ENCODE assay signal across 8 cellular contexts in genomic region chr16:2514333-2515179, GRCh38. TPM values are rescaled to one million over a fixed set of nuclear protein-coding genes. Genes with fewer than 3 reads are reported as not detected.
DNase-seq lines count a peak whose midpoint lies in the region; ATAC-seq and TF ChIP-seq lines count a peak whose summit lies in the region.

No MANE protein-coding gene starts in this region.

- H3K27me3 Mint-ChIP-seq in CD14-positive monocyte (ENCODE audit: low read depth in 3 of 3), result peaks cover 2 to 6% (median 6%) of the 10 kb centered on the region in 3 donors

- TF ChIP-seq CTCF in CD14-positive monocyte (IDR thresholded peaks at IDR 0.05) (no peak), ascending aorta (IDR thresholded peaks at IDR 0.05) (no peak), stomach (IDR thresholded peaks at IDR 0.05) (no peak)

- peak overlapping the region; percentile 76 for H3K4me2 ChIP-seq in Karpas-422 (ENCODE audit: low read depth, low read length, poor library complexity, severe bottlenecking)

- peak overlapping the region; percentile 70 for H3K27ac ChIP-seq in Karpas-422 (ENCODE audit: low read length)
- peak overlapping the region; percentile 96 to 97 for H3K27ac ChIP-seq in ascending aorta
- peak overlapping the region; percentile 96 to 99 (median 99) for H3K27ac ChIP-seq in stomach

- H3K9me3 ChIP-seq in Karpas-422 (ENCODE audit: low read length) (no peaks in the 10 kb centered on the region), ascending aorta (no peaks in the 10 kb centered on the region), stomach (no peaks in the 10 kb centered on the region)

- peaks cover 53% of the 10 kb centered on the region for H3K79me2 ChIP-seq in Karpas-422 (ENCODE audit: low read length)

- H3K27me3 ChIP-seq in Karpas-422 (ENCODE audit: low read length) (no peaks in the 10 kb centered on the region), ascending aorta (no peaks in the 10 kb centered on the region), stomach (no peaks in the 10 kb centered on the region)

- H3K4me1 ChIP-seq in Karpas-422 (ENCODE audit: low read length) (peaks cover 38% of the 10 kb centered on the region), ascending aorta (peaks cover 12 to 51% of the 10 kb centered on the region in 2 donors), stomach (peaks cover 64 to 82% (median 75%) of the 10 kb centered on the region in 4 donors)

- peak overlapping the region; percentile 98 to 99 for H3K4me3 Mint-ChIP-seq in CD14-positive monocyte

- no peak overlapping the region for H2AFZ ChIP-seq in Karpas-422 (ENCODE audit: low read length)

- no peak for TF ChIP-seq EP300 in stomach (IDR thresholded peaks at IDR 0.05)

- ATAC-seq in left colon, result peak; percentile 20
- no peak for ATAC-seq in GM19455 (IDR thresholded peaks at IDR 0.05; ENCODE audit: unreplicated experiment)

- H3K4me3 ChIP-seq in Karpas-422 (ENCODE audit: low read length), result peak overlapping the region; percentile 76
- H3K4me3 ChIP-seq in ascending aorta, result peak overlapping the region; percentile 81 to 98
- peak overlapping the region; percentile 67 to 100 (median 86) for H3K4me3 ChIP-seq in stomach

- H4K20me1 ChIP-seq in Karpas-422 (ENCODE audit: insufficient read depth, low read depth, low read length), result peaks cover 41% of the 10 kb centered on the region

- peaks cover 82% of the 10 kb centered on the region for H3K4me1 Mint-ChIP-seq in CD14-positive monocyte

- peak overlapping the region; percentile 99 to 100 (median 99) for H3K27ac Mint-ChIP-seq in CD14-positive monocyte

- intact Hi-C loops in CD14-positive monocyte (cut with micrococcal nuclease), result no loop called here
- intact Hi-C loops in ascending aorta (cut with DNase I), result loop anchor here (5.0 to 10.0 kb wide), 3 partner anchors 247 to 550 kb away; partner anchors contain the start of genes ELOB, RNF151, RNPS1 and RPS2
- intact Hi-C loops in left colon (cut with DNase I, micrococcal nuclease), result no loop called here
- intact Hi-C loops in stomach (cut with DNase I; ENCODE audit: low total_unique reads), result no loop called here

- peak; percentile 52 for DNase-seq in CD14-positive monocyte (ENCODE audit: low spot score)
- peak; percentile 62 for DNase-seq in Karpas-422
- DNase-seq in ascending aorta (ENCODE audit: low spot score in 2 of 2), result no peak
- DNase-seq in left colon, result peak in 1 of 2 donors; percentile 55
- DNase-seq in stomach, result peak; percentile 43
- no peak for DNase-seq in OCI-M2 (lab: John Stamatoyannopoulos, UW; ENCODE audit: unreplicated experiment)
- DNase-seq in Ammon's horn (ENCODE audit: low spot score), result no peak

- H3K9ac ChIP-seq in Karpas-422 (ENCODE audit: low read length), result peak overlapping the region; percentile 98

- TF ChIP-seq POLR2A in stomach (IDR thresholded peaks at IDR 0.05), result no peak

- peaks cover 30 to 41% of the 10 kb centered on the region in 2 donors for H3K36me3 Mint-ChIP-seq in CD14-positive monocyte

- no peaks in the 10 kb centered on the region for H3K9me2 ChIP-seq in Karpas-422 (replicated peaks; ENCODE audit: insufficient read depth, low read length)

- WGBS in stomach, 5 donors, result 0 to 1% (median 1%) methylated on average over 14 to 63 of the region's 63 CpGs

- H3K9me3 Mint-ChIP-seq in CD14-positive monocyte, result peaks cover 0 to 9% (median 0%) of the 10 kb centered on the region in 7 donors

- H3K36me3 ChIP-seq in Karpas-422 (ENCODE audit: insufficient read depth, low read length) (no peaks in the 10 kb centered on the region), ascending aorta (peaks cover 0 to 10% of the 10 kb centered on the region in 2 donors), stomach (peaks cover 0 to 14% (median 6%) of the 10 kb centered on the region in 4 donors)

RNA-seq across cellular contexts. Expression of gene ATP6V0C, which starts 0.8 kb away (rescaled TPM):
- polyA plus RNA-seq in CD14-positive monocyte (100 to 1,000 TPM; 176 to 187 TPM), stomach (100 to 1,000 TPM in 1 of 3 donors, 10 to 100 TPM in 2; 49.8 to 113 (median 82.3) TPM)
- total RNA-seq in Karpas-422 (2014; rRNA removed; shearing (Covaris generic); ENCODE audit: low replicate concordance), result 29.4 and 30.2 TPM in 2 replicates
- total RNA-seq in ascending aorta (91.9 TPM), left colon (100 to 1,000 TPM; 218 to 230 TPM), stomach (100 to 1,000 TPM in 2 of 5 donors, 10 to 100 TPM in 2, 1 to 10 TPM in 1; 8.1 to 169 (median 68.3) TPM)

RNA-seq across cellular contexts. Expression of gene AMDHD2, which starts 5.6 kb away (rescaled TPM):
- 1 to 10 TPM; 6.9 to 8.4 TPM for polyA plus RNA-seq in CD14-positive monocyte
- 22.7 and 51.7 TPM in 2 replicates for total RNA-seq in Karpas-422 (2014; rRNA removed; shearing (Covaris generic); ENCODE audit: low replicate concordance)
- 16.1 TPM for total RNA-seq in ascending aorta
- total RNA-seq in left colon, result 10 to 100 TPM; 31.5 to 31.7 TPM
- total RNA-seq in stomach, result 10 to 100 TPM; 13.4 to 76.8 (median 28.7) TPM
- polyA plus RNA-seq in stomach, result 10 to 100 TPM; 17.2 to 24.7 (median 21.1) TPM

RNA-seq across cellular contexts. Expression of gene CEMP1, which starts 16.7 kb away (rescaled TPM):
- under 1 TPM in 1 of 2 donors, not detected in 1; 0.56 TPM for polyA plus RNA-seq in CD14-positive monocyte
- total RNA-seq in Karpas-422 (2014; rRNA removed; shearing (Covaris generic); ENCODE audit: low replicate concordance), result 0.43 TPM in 1 of 2 replicates, not detected in the other
- not detected for total RNA-seq in ascending aorta
- under 1 TPM; 0.70 TPM for total RNA-seq in left colon
- total RNA-seq in stomach, result under 1 TPM in 1 of 5 donors, not detected in 4; 0.58 TPM
- polyA plus RNA-seq in stomach, result under 1 TPM in 2 of 3 donors, not detected in 1; 0.43 to 0.61 TPM

RNA-seq across cellular contexts. Expression of gene PDPK1, which starts 23.3 kb away (rescaled TPM):
- polyA plus RNA-seq in CD14-positive monocyte (10 to 100 TPM; 35.6 to 38.6 TPM), stomach (10 to 100 TPM in 1 of 3 donors, 1 to 10 TPM in 2; 7.0 to 18.3 (median 9.2) TPM)
- total RNA-seq in Karpas-422 (2014; rRNA removed; shearing (Covaris generic); ENCODE audit: low replicate concordance), result 24.9 and 49.5 TPM in 2 replicates
- total RNA-seq in ascending aorta (23.2 TPM), left colon (10 to 100 TPM; 71.1 to 77.4 TPM), stomach (10 to 100 TPM; 18.7 to 86.9 (median 33.4) TPM)

RNA-seq across cellular contexts. Expression of gene TBC1D24, which starts 39.6 kb away (rescaled TPM):
- polyA plus RNA-seq in CD14-positive monocyte, result 1 to 10 TPM in 1 of 2 donors, under 1 TPM in 1; 0.76 to 2.1 TPM
- 15.8 and 20.5 TPM in 2 replicates for total RNA-seq in Karpas-422 (2014; rRNA removed; shearing (Covaris generic); ENCODE audit: low replicate concordance)
- total RNA-seq in ascending aorta, result 22.5 TPM
- total RNA-seq in left colon, result 10 to 100 TPM in 1 of 2 donors, 1 to 10 TPM in 1; 8.9 to 11.1 TPM
- total RNA-seq in stomach, result 10 to 100 TPM in 4 of 5 donors, 1 to 10 TPM in 1; 5.0 to 35.6 (median 18.7) TPM
- polyA plus RNA-seq in stomach, result 1 to 10 TPM; 3.2 to 4.2 (median 3.4) TPM

Comparison
In these comparisons a context has a peak if more than half of its experiments do, and no peak if none do; other contexts are left out.
1. DNase-seq: peak in CD14-positive monocyte (single experiment), Karpas-422 (single experiment) and stomach (single experiment); none in ascending aorta (0 of 2), OCI-M2 (single experiment) and Ammon's horn (single experiment).
2. Peak in every context shown above with its lines, with median percentiles within 50 percentile points of each other: H3K27ac ChIP-seq and H3K4me3 ChIP-seq.